In genomic region chr10:68470300-68470699, GRCh38 we compare ENCODE assay signal across 9 cellular contexts. TPM values are rescaled to one million over a fixed set of nuclear protein-coding genes. Genes with fewer than 3 reads are reported as not detected.
DNase-seq lines count a peak whose midpoint lies in the region; ATAC-seq and TF ChIP-seq lines count a peak whose summit lies in the region.
"Had no signal": no experiment of that assay in that cellular context is flagged by ENCODE, and none has a peak within 500 bp of the region (broad histone marks: within the 10 kb centered on the region; RNA-seq: fewer than 3 reads in every experiment).

No MANE protein-coding gene starts in this region.

- WGBS in H9 (ENCODE audit: extremely low coverage, insufficient read length, low lambda C conversion rate), result no CpG with 5 or more reads among the region's 6 CpGs

- H3K23me2 ChIP-seq in H9 (ENCODE audit: insufficient read length, low read depth, low read length, poor library complexity, severe bottlenecking), result no peaks in the 10 kb centered on the region

- peak overlapping the region; percentile 95 to 98 for H3K4me3 Mint-ChIP-seq in H9
- peak overlapping the region; percentile 99 for H3K4me3 Mint-ChIP-seq in activated CD8-positive, alpha-beta T cell treated with anti-CD3 and anti-CD28 coated beads for 36 hours

- no peak overlapping the region for H4K8ac ChIP-seq in H9 (replicated peaks; ENCODE audit: insufficient read length, low read depth, low read length)

- H4K5ac ChIP-seq in H9 (ENCODE audit: insufficient read length, low read depth, low read length), result no peak overlapping the region

- no peak overlapping the region for H3K4ac ChIP-seq in H9 (ENCODE audit: low read depth, low read length)

- CTCF ChIA-PET in activated CD8-positive, alpha-beta T cell treated with anti-CD3 and anti-CD28 coated beads for 36 hours (lab: Charles Lee), result no interaction called here

- H3K36me3 ChIP-seq in BE2C (peaks cover 37% of the 10 kb centered on the region), kidney epithelial cell (ENCODE audit: control insufficient read depth, insufficient read depth, low read length) (no peaks in the 10 kb centered on the region)

- no peak overlapping the region for H2BK20ac ChIP-seq in H9 (ENCODE audit: low read depth, low read length, poor library complexity, severe bottlenecking)

- no peak overlapping the region for H3K56ac ChIP-seq in H9 (ENCODE audit: insufficient read length, low read depth, low read length)

- no peak overlapping the region for H2BK120ac ChIP-seq in H9 (ENCODE audit: low read depth, low read length, poor library complexity, severe bottlenecking)

- H3K79me1 ChIP-seq in H9 (ENCODE audit: insufficient read depth, low read depth, low read length, poor library complexity, severe bottlenecking), result no peaks in the 10 kb centered on the region

- H3K9ac ChIP-seq in H9 (ENCODE audit: extremely low read depth, insufficient read length, low read length), result peak overlapping the region; percentile 92

- H3K23ac ChIP-seq in H9 (ENCODE audit: insufficient read length, low read depth, low read length), result no peak overlapping the region

- H3K4me2 ChIP-seq in H9 (ENCODE audit: insufficient read depth, insufficient read length, low read length), result peak overlapping the region; percentile 99

- DNase-seq in BE2C (no peak), H9 (no peak), kidney epithelial cell (ENCODE audit: low read depth) (no peak), kidney glomerular epithelial cell (lab: John Stamatoyannopoulos, UW) (no peak), DMS 273 (lab: John Stamatoyannopoulos, UW; ENCODE audit: unreplicated experiment) (no peak), NCI-H2171 (lab: John Stamatoyannopoulos, UW) (no peak), NCI-H2171 treated with DMSO at 0.1 percent for 48 hours (lab: John Stamatoyannopoulos, UW) (no peak)
- no peak for DNase-seq in activated CD8-positive, alpha-beta T cell treated with anti-CD3 and anti-CD28 coated beads for 36 hours
- DNase-seq: NCI-H1436 had no signal

- H4K20me1 ChIP-seq in H9 (ENCODE audit: control insufficient read depth, insufficient read depth, insufficient read length), result no peaks in the 10 kb centered on the region

- no peak overlapping the region for H3K27ac ChIP-seq in H9 (ENCODE audit: insufficient read length, low read depth, low read length)

- no peak overlapping the region for H2AFZ ChIP-seq in H9 (ENCODE audit: low read length)

- peaks cover 13% of the 10 kb centered on the region; the same call in 1 of the 2 replicates for H3K79me2 ChIP-seq in H9 (ENCODE audit: insufficient read depth, low read length)

- no peak overlapping the region for H3T11ph ChIP-seq in H9 (ENCODE audit: low read length)

- peaks cover 22 to 48% (median 47%) of the 10 kb centered on the region in 3 experiments; a peak in 6 of 7 replicates for H3K36me3 Mint-ChIP-seq in H9 (ENCODE audit: insufficient read depth in 1 of 3, low read depth in 3 of 3)
- peaks cover 40% of the 10 kb centered on the region for H3K36me3 Mint-ChIP-seq in activated CD8-positive, alpha-beta T cell treated with anti-CD3 and anti-CD28 coated beads for 36 hours (ENCODE audit: low read depth)

- H3K27me3 ChIP-seq in BE2C, result no peaks in the 10 kb centered on the region
- H3K27me3 ChIP-seq in H9 (ENCODE audit: insufficient read depth, low read length), result no peaks in the 10 kb centered on the region
- H3K27me3 ChIP-seq in kidney epithelial cell (ENCODE audit: control insufficient read depth, insufficient read depth, low read length), result no peaks in the 10 kb centered on the region

- H3K4me3 ChIP-seq in BE2C (ENCODE audit: low read depth, low read length), result peak overlapping the region; percentile 96
- H3K4me3 ChIP-seq in kidney epithelial cell (ENCODE audit: low read depth, low read length), result peak overlapping the region; percentile 60

- H2BK5ac ChIP-seq in H9 (ENCODE audit: insufficient read length, low read length), result no peak overlapping the region

- H4K91ac ChIP-seq in H9 (ENCODE audit: insufficient read length, low read depth, low read length), result no peak overlapping the region

- POLR2A ChIA-PET in activated CD8-positive, alpha-beta T cell treated with anti-CD3 and anti-CD28 coated beads for 36 hours (lab: Charles Lee), result no interaction called here

- H2BK12ac ChIP-seq in H9 (ENCODE audit: insufficient read length, low read depth, low read length), result no peak overlapping the region

- H3K18ac ChIP-seq in H9 (ENCODE audit: insufficient read length, low read depth, low read length), result no peak overlapping the region

- intact Hi-C loops in activated CD8-positive, alpha-beta T cell treated with anti-CD3 and anti-CD28 coated beads for 36 hours (cut with micrococcal nuclease), result no loop called here

- H3K14ac ChIP-seq in H9 (ENCODE audit: insufficient read depth, low read length), result no peak overlapping the region

- no peak for TF ChIP-seq CTCF in BE2C (IDR thresholded peaks at IDR 0.05; ENCODE audit: low read depth, low read length)
- TF ChIP-seq CTCF in H9 (conservative IDR thresholded peaks at IDR 0.05), result no peak
- TF ChIP-seq CTCF in activated CD8-positive, alpha-beta T cell treated with anti-CD3 and anti-CD28 coated beads for 36 hours (IDR thresholded peaks at IDR 0.05), result no peak
- no peak for TF ChIP-seq CTCF in kidney epithelial cell (IDR thresholded peaks at IDR 0.05; ENCODE audit: insufficient read depth, low read length, poor library complexity, severe bottlenecking)

- H3K9me3 ChIP-seq in BE2C, result no peaks in the 10 kb centered on the region
- no peaks in the 10 kb centered on the region for H3K9me3 ChIP-seq in H9 (ENCODE audit: control insufficient read depth, low read depth, low read length)

- peak overlapping the region; percentile 10 to 79 (median 65); a peak in 3 of 7 replicates for H3K27ac Mint-ChIP-seq in H9
- peak overlapping the region; percentile 32 for H3K27ac Mint-ChIP-seq in activated CD8-positive, alpha-beta T cell treated with anti-CD3 and anti-CD28 coated beads for 36 hours

- H3K9me3 Mint-ChIP-seq in H9, result peaks cover 0 to 2% of the 10 kb centered on the region in 2 experiments; a peak in 2 of 5 replicates
- H3K9me3 Mint-ChIP-seq in activated CD8-positive, alpha-beta T cell treated with anti-CD3 and anti-CD28 coated beads for 36 hours, result no peaks in the 10 kb centered on the region

- no peak for ATAC-seq in activated CD8-positive, alpha-beta T cell treated with anti-CD3 and anti-CD28 coated beads for 36 hours

- no peak overlapping the region for H2BK15ac ChIP-seq in H9 (ENCODE audit: low read depth, low read length)

- H2AK5ac ChIP-seq in H9 (ENCODE audit: insufficient read length, low read length), result no peak overlapping the region

- H3K4me1 Mint-ChIP-seq in H9, result peaks cover 21% of the 10 kb centered on the region in 2 experiments
- H3K4me1 Mint-ChIP-seq in activated CD8-positive, alpha-beta T cell treated with anti-CD3 and anti-CD28 coated beads for 36 hours (ENCODE audit: low read depth), result peaks cover 21% of the 10 kb centered on the region

- H3K4me1 ChIP-seq in BE2C (no peaks in the 10 kb centered on the region), H9 (ENCODE audit: insufficient read depth, low read length) (no peaks in the 10 kb centered on the region)

- H3K27me3 Mint-ChIP-seq in H9 (ENCODE audit: low read depth), result peaks cover 3% of the 10 kb centered on the region
- H3K27me3 Mint-ChIP-seq in activated CD8-positive, alpha-beta T cell treated with anti-CD3 and anti-CD28 coated beads for 36 hours, result no peaks in the 10 kb centered on the region

RNA-seq across cellular contexts. Expression of gene DNA2, which starts 1.5 kb away (rescaled TPM):
- polyA plus RNA-seq in BE2C (2012; ENCODE audit: insufficient read depth, insufficient read length, low read depth), result 1.2 TPM
- total RNA-seq in H9 (2021), result 43.4 and 46.9 TPM in 2 replicates
- 10 to 100 TPM; 40.6 to 43.5 TPM for total RNA-seq in activated CD8-positive, alpha-beta T cell treated with anti-CD3 and anti-CD28 coated beads for 36 hours
- total RNA-seq in kidney epithelial cell, result 3.6 and 4.5 TPM in 2 replicates

RNA-seq across cellular contexts. Expression of gene SLC25A16, which starts 57.0 kb away (rescaled TPM):
- 3.8 TPM for polyA plus RNA-seq in BE2C (2012; ENCODE audit: insufficient read depth, insufficient read length, low read depth)
- total RNA-seq in H9 (2021), result 11.4 and 12.7 TPM in 2 replicates
- 10 to 100 TPM; 11.5 to 16.9 TPM for total RNA-seq in activated CD8-positive, alpha-beta T cell treated with anti-CD3 and anti-CD28 coated beads for 36 hours
- total RNA-seq in kidney epithelial cell, result 17.1 and 17.7 TPM in 2 replicates
